Comparison of ENCODE assay signal across 8 cellular contexts in genomic region chr6:154541832-154542231, GRCh38. TPM values are rescaled to one million over a fixed set of nuclear protein-coding genes. Genes with fewer than 3 reads are reported as not detected.
DNase-seq lines count a peak whose midpoint lies in the region; ATAC-seq and TF ChIP-seq lines count a peak whose summit lies in the region.
"Not testable (repeated sequence)": the region's sequence is repeated elsewhere in the genome, so short reads cannot be mapped to it uniquely, and the experiment has no call there.
"Had no signal": no experiment of that assay in that cellular context is flagged by ENCODE, and none has a peak within 500 bp of the region (broad histone marks: within the 10 kb centered on the region; RNA-seq: fewer than 3 reads in every experiment).

No MANE protein-coding gene starts in this region.

- 0 out of 2 replicates have a peak overlapping the region, but pooled peaks have one; percentile 0 for H3K9ac ChIP-seq in iPS-20b (ENCODE audit: low read depth, low read length)

- not testable (repeated sequence) for ATAC-seq in WTC11
- peak; percentile 81 for ATAC-seq in esophagus mucosa

- H3K4me1 Mint-ChIP-seq in WTC11 (peaks cover 51% of the 10 kb centered on the region), nephron (peaks cover 60% of the 10 kb centered on the region), progenitor cell of endocrine pancreas (ENCODE audit: low read depth) (peaks cover 21% of the 10 kb centered on the region)

- peak; percentile 3 for DNase-seq in A673 (ENCODE audit: low spot score)
- not testable (repeated sequence) for DNase-seq in WTC11 (ENCODE audit: low spot score); progenitor cell of endocrine pancreas (ENCODE audit: low spot score, unreplicated experiment)

- H3K27me3 ChIP-seq in A673 (replicated peaks; ENCODE audit: insufficient read depth, low read depth, low read length, poor library complexity): not testable (repeated sequence)
- H3K27me3 ChIP-seq in iPS-20b (ENCODE audit: insufficient read depth, low read length): peaks cover 33% of the 10 kb centered on the region; the same call in 1 of the 2 replicates

- H3K36me3 Mint-ChIP-seq in WTC11; nephron (ENCODE audit: low read depth); progenitor cell of endocrine pancreas (ENCODE audit: insufficient read depth): not testable (repeated sequence)

- H3K4me3 Mint-ChIP-seq in WTC11: peak overlapping the region; percentile 35; the same call in 1 of the 2 replicates
- not testable (repeated sequence) for H3K4me3 Mint-ChIP-seq in nephron; progenitor cell of endocrine pancreas (ENCODE audit: low read depth)

- not testable (repeated sequence) for BruUV-seq in A673 (replicated peaks; lab: Mats Ljungman, UMichigan)

- H3K27ac ChIP-seq in A673 (ENCODE audit: low read depth, low read length, poor library complexity, severe bottlenecking); HEK293 (ENCODE audit: extremely low read depth, low read depth, low read length); iPS-20b (ENCODE audit: low read length): not testable (repeated sequence)

- not testable (repeated sequence) for H3K9me3 ChIP-seq in A673 (ENCODE audit: low read depth, low read length, poor library complexity, severe bottlenecking); HEK293 (ENCODE audit: control insufficient read depth, insufficient read depth, low read depth, low read length); iPS-20b (ENCODE audit: insufficient read depth, low read depth, low read length)

- H3K4me1 ChIP-seq in A673 (ENCODE audit: insufficient read depth, low read length, poor library complexity, severe bottlenecking); HEK293 (ENCODE audit: control insufficient read depth, insufficient read depth, low read length): not testable (repeated sequence)
- peaks cover 32% of the 10 kb centered on the region; the same call in 1 of the 2 replicates for H3K4me1 ChIP-seq in iPS-20b (ENCODE audit: insufficient read depth, low read length)

- not testable (repeated sequence) for TF ChIP-seq CTCF in A673 (conservative IDR thresholded peaks at IDR 0.05; ENCODE audit: low read depth, low read length); HEK293 (tag by site-specific recombination; IDR thresholded peaks at IDR 0.05); WTC11 (IDR thresholded peaks at IDR 0.05); nephron (IDR thresholded peaks at IDR 0.05; ENCODE audit: unreplicated experiment in 3 of 3); progenitor cell of endocrine pancreas (IDR thresholded peaks at IDR 0.05; ENCODE audit: unreplicated experiment)

- H3K4me3 ChIP-seq in A673 (ENCODE audit: low read depth, low read length, poor library complexity, severe bottlenecking); HEK293 (ENCODE audit: low read depth, low read length): not testable (repeated sequence)
- 0 out of 2 replicates have a peak overlapping the region, but pooled peaks have one; percentile 32 for H3K4me3 ChIP-seq in iPS-20b (ENCODE audit: low read length)

- H3K27ac Mint-ChIP-seq in WTC11: peak overlapping the region; percentile 53; the same call in 1 of the 2 replicates
- peak overlapping the region; percentile 76 to 92 (median 87) for H3K27ac Mint-ChIP-seq in nephron
- H3K27ac Mint-ChIP-seq in progenitor cell of endocrine pancreas: peak overlapping the region; percentile 37

- not testable (repeated sequence) for H3K9me3 Mint-ChIP-seq in WTC11; nephron; progenitor cell of endocrine pancreas (ENCODE audit: low read depth)

- CTCF ChIA-PET in A673 (lab: Charles Lee): not testable (repeated sequence)
- CTCF ChIA-PET in HEK293 (lab: Yijun Ruan, JAX): interaction anchor here (1.0 kb wide), 1 partner anchor 132 kb away, joined by 3 read pairs; no protein-coding TSS in a partner anchor
- CTCF ChIA-PET in WTC11 (lab: Charles Lee): interaction anchor here (1.5 kb wide), 1 partner anchor 41 kb away, joined by 17 read pairs; no protein-coding TSS in a partner anchor

- intact Hi-C loops in A673 (cut with micrococcal nuclease; ENCODE audit: unreplicated experiment): not testable (repeated sequence)

- peaks cover 86% of the 10 kb centered on the region for H3K27me3 Mint-ChIP-seq in WTC11 (ENCODE audit: low read depth)
- H3K27me3 Mint-ChIP-seq in nephron (ENCODE audit: low read depth); progenitor cell of endocrine pancreas: not testable (repeated sequence)

- POLR2A ChIA-PET in A673 (lab: Charles Lee; ENCODE audit: low non-redundant PET); WTC11 (lab: Charles Lee): not testable (repeated sequence)
- POLR2A ChIA-PET in HEK293 (lab: Yijun Ruan, JAX): interaction anchor here (1.5 kb wide), 1 partner anchor 26 kb away, joined by 4 read pairs; no protein-coding TSS in a partner anchor

- H3K36me3 ChIP-seq in A673 (ENCODE audit: insufficient read depth, low read length, poor library complexity, severe bottlenecking); HEK293 (ENCODE audit: control insufficient read depth in 2 of 2, insufficient read depth in 1 of 2, low read length in 2 of 2); iPS-20b (ENCODE audit: insufficient read depth, low read depth, low read length): not testable (repeated sequence)

TF ChIP-seq in HEK293, 187 proteins besides CTCF, POLR2A, EP300 and RAD21:
- TF ChIP-seq ZNF140 (tag by site-specific recombination; IDR thresholded peaks at IDR 0.05): peak; percentile 30; the same call in 1 of the 2 replicates

RNA-seq across cellular contexts. Expression of gene CNKSR3, which starts 31.3 kb away (rescaled TPM):
- total RNA-seq in A673 (2021) (10.3 and 10.5 TPM in 2 replicates), WTC11 (2021) (3.9 to 5.7 TPM (median 4.0 TPM) in 3 replicates), esophagus mucosa (24.5 TPM), progenitor cell of endocrine pancreas (17.3 and 20.3 TPM in 2 replicates)
- total RNA-seq: CD8-positive, alpha-beta T cell had no signal

Comparison
In these comparisons a context has a peak if more than half of its experiments do, and no peak if none do; other contexts are left out.
1. H3K27ac Mint-ChIP-seq: peak in every context shown above with its lines; median percentile 87 in nephron; 53 in WTC11; 37 in progenitor cell of endocrine pancreas.